In the genomic region with DNA sequence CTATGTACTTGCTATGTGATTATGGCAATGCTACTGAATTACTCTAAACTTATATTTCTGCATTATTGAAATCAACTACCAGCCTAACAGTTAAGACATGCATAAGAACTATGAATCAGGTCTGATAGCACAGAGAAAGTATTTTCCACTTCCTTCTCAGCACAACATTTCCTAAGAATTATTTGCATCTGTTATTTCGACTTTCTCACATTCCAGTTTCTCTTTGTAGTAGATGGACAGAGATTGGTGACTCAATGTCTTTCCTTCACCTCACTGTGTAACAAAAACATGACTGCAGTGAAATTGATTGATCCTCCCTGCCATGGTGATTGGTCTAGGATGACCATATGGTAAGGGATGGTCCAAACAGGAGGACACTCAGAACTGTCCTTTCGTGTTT, we compare ENCODE assay signal across 32 cellular contexts. TPM values are rescaled to one million over a fixed set of nuclear protein-coding genes. Genes with fewer than 3 reads are reported as not detected.
DNase-seq lines count a peak whose midpoint lies in the region; ATAC-seq, FAIRE-seq and TF ChIP-seq lines count a peak whose summit lies in the region.
"Had no signal": no experiment of that assay in that cellular context is flagged by ENCODE, and none has a peak within 500 bp of the region (broad histone marks: within the 10 kb centered on the region; RNA-seq: fewer than 3 reads in every experiment).

No MANE protein-coding gene starts in this region.

- H3K27me3 ChIP-seq in A673 (replicated peaks; ENCODE audit: insufficient read depth, low read depth, low read length, poor library complexity) = no peaks in the 10 kb centered on the region
- H3K27me3 ChIP-seq in astrocyte (ENCODE audit: insufficient read depth, low read length) = no peaks in the 10 kb centered on the region
- no peaks in the 10 kb centered on the region for H3K27me3 ChIP-seq in effector memory CD4-positive, alpha-beta T cell (replicated peaks; ENCODE audit: control insufficient read depth, insufficient read depth, low read length, poor library complexity, severe bottlenecking)

- peak; percentile 63 for FAIRE-seq in astrocyte (lab: Jason Lieb, UNC)

- H3K4me1 Mint-ChIP-seq in astrocyte (ENCODE audit: low read depth, unreplicated experiment) (peaks cover 13% of the 10 kb centered on the region), chondrocyte (ENCODE audit: low read depth) (peaks cover 18% of the 10 kb centered on the region)
- H3K4me1 Mint-ChIP-seq: activated CD4-positive, alpha-beta memory T cell treated with anti-CD3 and anti-CD28 coated beads, Interleukin-2, amount 10 ng/mL, durations not matched to agents 7 days and 5 days; activated naive CD4-positive, alpha-beta T cell treated with anti-CD3 and anti-CD28 coated beads, Interleukin-2, amount 50 U/mL, for 24 hours; activated T-helper 17 cell treated with anti-CD3 and anti-CD28 coated beads, Interleukin-2, amount 50 U/mL, for 72 hours had no signal

- H3K27ac Mint-ChIP-seq in astrocyte (ENCODE audit: unreplicated experiment) (no peak overlapping the region), chondrocyte (ENCODE audit: unreplicated experiment) (no peak overlapping the region)
- H3K27ac Mint-ChIP-seq: activated CD4-positive, alpha-beta memory T cell treated with anti-CD3 and anti-CD28 coated beads, Interleukin-2, amount 10 ng/mL, durations not matched to agents 7 days and 5 days; activated naive CD4-positive, alpha-beta T cell treated with anti-CD3 and anti-CD28 coated beads, Interleukin-2, amount 50 U/mL, for 24 hours; activated T-helper 17 cell treated with anti-CD3 and anti-CD28 coated beads, Interleukin-2, amount 50 U/mL, for 72 hours; B cell; CD8-positive, alpha-beta T cell; T-helper 1 cell treated with Interleukin-12 subunit alpha and Interleukin-12 subunit beta and Interleukin-4 antibody, amounts not matched to agents 30 μg/mL and 1 μg/mL, for 36 hours had no signal

- H3K4me1 ChIP-seq in A673 (ENCODE audit: insufficient read depth, low read length, poor library complexity, severe bottlenecking) (peaks cover 15% of the 10 kb centered on the region), astrocyte (ENCODE audit: insufficient read depth, low read length) (no peaks in the 10 kb centered on the region), mucosa of descending colon (ENCODE audit: low read depth) (no peaks in the 10 kb centered on the region)
- no peaks in the 10 kb centered on the region for H3K4me1 ChIP-seq in effector memory CD4-positive, alpha-beta T cell (ENCODE audit: control insufficient read depth, insufficient read depth, low read length, poor library complexity, severe bottlenecking)
- H3K4me1 ChIP-seq: heart right ventricle, psoas muscle had no signal

- no peak overlapping the region for H3K4me3 ChIP-seq in A673 (ENCODE audit: low read depth, low read length, poor library complexity, severe bottlenecking)
- no peak overlapping the region for H3K4me3 ChIP-seq in astrocyte (ENCODE audit: insufficient read depth, low read depth, low read length)
- no peak overlapping the region for H3K4me3 ChIP-seq in foreskin fibroblast (ENCODE audit: low read depth in 1 of 2, low read length in 2 of 2)
- no peak overlapping the region for H3K4me3 ChIP-seq in effector memory CD4-positive, alpha-beta T cell (ENCODE audit: insufficient read depth, low read depth, low read length, poor library complexity, severe bottlenecking)
- no peak overlapping the region for H3K4me3 ChIP-seq in mucosa of descending colon
- H3K4me3 ChIP-seq: dorsolateral prefrontal cortex, heart right ventricle, psoas muscle had no signal

- H4K20me1 ChIP-seq in astrocyte (ENCODE audit: insufficient read depth, low read length) = no peaks in the 10 kb centered on the region

- peak overlapping the region; percentile 12 for H3K4me2 ChIP-seq in astrocyte (ENCODE audit: low read length)

- CTCF ChIA-PET in A673 (lab: Charles Lee) = no interaction called here

- H3K36me3 ChIP-seq in A673 (ENCODE audit: insufficient read depth, low read length, poor library complexity, severe bottlenecking) (no peaks in the 10 kb centered on the region), astrocyte (ENCODE audit: insufficient read depth, low read length) (no peaks in the 10 kb centered on the region), mucosa of descending colon (ENCODE audit: low read depth) (no peaks in the 10 kb centered on the region)
- H3K36me3 ChIP-seq in effector memory CD4-positive, alpha-beta T cell (ENCODE audit: control insufficient read depth, insufficient read depth, low read length) = no peaks in the 10 kb centered on the region
- H3K36me3 ChIP-seq: heart right ventricle, neutrophil had no signal

- intact Hi-C loops in A673 (cut with micrococcal nuclease; ENCODE audit: unreplicated experiment) (no loop called here), mucosa of descending colon (cut with DNase I, micrococcal nuclease) (no loop called here)

- peaks cover 2% of the 10 kb centered on the region for H3K9me3 Mint-ChIP-seq in astrocyte (ENCODE audit: unreplicated experiment)
- H3K9me3 Mint-ChIP-seq in chondrocyte (ENCODE audit: low read depth) = no peaks in the 10 kb centered on the region
- H3K9me3 Mint-ChIP-seq: activated CD4-positive, alpha-beta memory T cell treated with anti-CD3 and anti-CD28 coated beads, Interleukin-2, amount 10 ng/mL, durations not matched to agents 7 days and 5 days; activated naive CD4-positive, alpha-beta T cell treated with anti-CD3 and anti-CD28 coated beads, Interleukin-2, amount 50 U/mL, for 24 hours; activated T-helper 17 cell treated with anti-CD3 and anti-CD28 coated beads, Interleukin-2, amount 50 U/mL, for 72 hours; CD8-positive, alpha-beta T cell; T-helper 1 cell treated with Interleukin-12 subunit alpha and Interleukin-12 subunit beta and Interleukin-4 antibody, amounts not matched to agents 30 μg/mL and 1 μg/mL, for 36 hours had no signal

- no peak overlapping the region for H3K4me3 Mint-ChIP-seq in astrocyte (ENCODE audit: unreplicated experiment)
- no peak overlapping the region for H3K4me3 Mint-ChIP-seq in chondrocyte (ENCODE audit: unreplicated experiment)
- H3K4me3 Mint-ChIP-seq: activated CD4-positive, alpha-beta memory T cell treated with anti-CD3 and anti-CD28 coated beads, Interleukin-2, amount 10 ng/mL, durations not matched to agents 7 days and 5 days; activated naive CD4-positive, alpha-beta T cell treated with anti-CD3 and anti-CD28 coated beads, Interleukin-2, amount 50 U/mL, for 24 hours; activated T-helper 17 cell treated with anti-CD3 and anti-CD28 coated beads, Interleukin-2, amount 50 U/mL, for 72 hours; B cell; CD8-positive, alpha-beta T cell; T-helper 1 cell treated with Interleukin-12 subunit alpha and Interleukin-12 subunit beta and Interleukin-4 antibody, amounts not matched to agents 30 μg/mL and 1 μg/mL, for 36 hours had no signal

- H3K36me3 Mint-ChIP-seq in astrocyte (ENCODE audit: low read depth, unreplicated experiment) (no peaks in the 10 kb centered on the region), chondrocyte (ENCODE audit: low read depth) (no peaks in the 10 kb centered on the region)
- H3K36me3 Mint-ChIP-seq: activated naive CD4-positive, alpha-beta T cell treated with anti-CD3 and anti-CD28 coated beads, Interleukin-2, amount 50 U/mL, for 24 hours; CD8-positive, alpha-beta T cell had no signal

- H2AFZ ChIP-seq in astrocyte (ENCODE audit: low read depth, low read length) = no peak overlapping the region

- POLR2A ChIA-PET in A673 (lab: Charles Lee; ENCODE audit: low non-redundant PET) = no interaction called here

- no peak for DNase-seq in A673 (ENCODE audit: low spot score)
- peak; percentile 31 for DNase-seq in HPDE6-E6E7 (ENCODE audit: extremely low spot score)
- DNase-seq in astrocyte (ENCODE audit: low read depth) = peak; percentile 66
- DNase-seq in foreskin fibroblast = peak; percentile 34 to 61
- no peak for DNase-seq in chondrocyte (ENCODE audit: low spot score)
- DNase-seq in effector memory CD4-positive, alpha-beta T cell = no peak
- DNase-seq in DMS53 treated with DMSO at 0.1 percent for 48 hours (lab: John Stamatoyannopoulos, UW; ENCODE audit: unreplicated experiment) = no peak
- DNase-seq in mucosa of descending colon = no peak
- DNase-seq: 8988T; activated CD4-positive, alpha-beta memory T cell treated with anti-CD3 and anti-CD28 coated beads, Interleukin-2, amount 10 ng/mL, durations not matched to agents 7 days and 5 days; activated CD4-positive, CD25-positive, alpha-beta regulatory T cell treated with anti-CD3 and anti-CD28 coated beads, Interleukin-2, amount 50 U/mL, for 72 hours; aorta; CD8-positive, alpha-beta T cell; central memory CD4-positive, alpha-beta T cell; dorsolateral prefrontal cortex; foreskin melanocyte; heart right ventricle; KBM-7; left colon; NCI-H1105 treated with DMSO at 0.1 percent for 48 hours; NCI-H2029; psoas muscle; stimulated activated naive CD8-positive, alpha-beta T cell treated with anti-CD3 and anti-CD28 coated beads, Interleukin-15, Interleukin-2, amounts not matched to agents 100 U/mL and 50 U/mL, for 24 hours had no signal

- H3K27me3 Mint-ChIP-seq in astrocyte (ENCODE audit: low read depth, unreplicated experiment) (no peaks in the 10 kb centered on the region), chondrocyte (ENCODE audit: low read depth) (no peaks in the 10 kb centered on the region)

- H3K79me2 ChIP-seq in astrocyte (ENCODE audit: insufficient read depth, low read length) = no peaks in the 10 kb centered on the region

- H3K9me3 ChIP-seq in A673 (ENCODE audit: low read depth, low read length, poor library complexity, severe bottlenecking) (no peaks in the 10 kb centered on the region), astrocyte (ENCODE audit: insufficient read depth, low read depth, low read length) (no peaks in the 10 kb centered on the region), mucosa of descending colon (no peaks in the 10 kb centered on the region)
- H3K9me3 ChIP-seq in effector memory CD4-positive, alpha-beta T cell (ENCODE audit: control insufficient read depth, low read length) = no peaks in the 10 kb centered on the region
- H3K9me3 ChIP-seq: neutrophil, psoas muscle had no signal

- TF ChIP-seq CTCF in A673 (conservative IDR thresholded peaks at IDR 0.05; ENCODE audit: low read depth, low read length) (no peak), astrocyte (IDR thresholded peaks at IDR 0.05; ENCODE audit: insufficient read depth, low read depth, low read length) (no peak), foreskin fibroblast (IDR thresholded peaks at IDR 0.05; ENCODE audit: low read depth, low read length) (no peak), chondrocyte (IDR thresholded peaks at IDR 0.05) (no peak), mucosa of descending colon (IDR thresholded peaks at IDR 0.05) (no peak)

- no peak for ATAC-seq in mucosa of descending colon
- ATAC-seq: activated T-helper 17 cell treated with anti-CD3 and anti-CD28 coated beads, Interleukin-2, amount 50 U/mL, for 72 hours; CD8-positive, alpha-beta T cell; heart right ventricle; left colon; psoas muscle; stimulated activated naive CD8-positive, alpha-beta T cell treated with anti-CD3 and anti-CD28 coated beads, Interleukin-15, Interleukin-2, amounts not matched to agents 100 U/mL and 50 U/mL, for 24 hours had no signal

- no TSS peak for BruUV-seq in A673 (replicated peaks; lab: Mats Ljungman, UMichigan)

- H3K9ac ChIP-seq in astrocyte (ENCODE audit: low read length) = no peak overlapping the region

- H3K27ac ChIP-seq in A673 (ENCODE audit: low read depth, low read length, poor library complexity, severe bottlenecking) (peak overlapping the region; percentile 58), astrocyte (ENCODE audit: low read depth, low read length) (no peak overlapping the region)
- H3K27ac ChIP-seq in effector memory CD4-positive, alpha-beta T cell (ENCODE audit: insufficient read depth, low read length, poor library complexity, severe bottlenecking) = no peak overlapping the region
- H3K27ac ChIP-seq: dorsolateral prefrontal cortex, heart right ventricle, neutrophil, psoas muscle had no signal

RNA-seq across cellular contexts. Expression of gene MMP3, which starts 13.1 kb away (rescaled TPM):
- total RNA-seq in A673 (2021) = 1.1 and 1.3 TPM in 2 replicates
- total RNA-seq in astrocyte = not detected in 2 replicates
- total RNA-seq in chondrocyte = not detected in 3 replicates
- total RNA-seq in mucosa of descending colon = 1 to 10 TPM in 1 of 3 donors, under 1 TPM in 1, not detected in 1; 0.47 to 1.3 TPM
- total RNA-seq: activated CD4-positive, alpha-beta memory T cell treated with anti-CD3 and anti-CD28 coated beads, Interleukin-2, amount 10 ng/mL, durations not matched to agents 7 days and 5 days; activated T-helper 17 cell treated with anti-CD3 and anti-CD28 coated beads, Interleukin-2, amount 50 U/mL, for 72 hours; B cell; CD8-positive, alpha-beta T cell; heart right ventricle had no signal

RNA-seq across cellular contexts. Expression of gene MMP1, which starts 32.4 kb away (rescaled TPM):
- 610 and 815 TPM in 2 replicates for total RNA-seq in A673 (2021)
- total RNA-seq in astrocyte = 0.38 and 0.64 TPM in 2 replicates
- 0.60 to 4.1 TPM (median 3.9 TPM) in 3 replicates for total RNA-seq in chondrocyte
- total RNA-seq in mucosa of descending colon = under 1 TPM; 0.20 to 0.67 (median 0.47) TPM
- total RNA-seq: activated CD4-positive, alpha-beta memory T cell treated with anti-CD3 and anti-CD28 coated beads, Interleukin-2, amount 10 ng/mL, durations not matched to agents 7 days and 5 days; activated T-helper 17 cell treated with anti-CD3 and anti-CD28 coated beads, Interleukin-2, amount 50 U/mL, for 72 hours; B cell; CD8-positive, alpha-beta T cell; dorsolateral prefrontal cortex had no signal

RNA-seq across cellular contexts. Expression of gene MMP12, which starts 44.5 kb away (rescaled TPM):
- 0.19 TPM in 1 of 2 replicates, not detected in the other for total RNA-seq in A673 (2021)
- total RNA-seq in astrocyte = not detected in 2 replicates
- total RNA-seq in chondrocyte = 0.17 to 0.18 TPM in 2 of 3 replicates, not detected in the other
- 10 to 100 TPM in 1 of 3 donors, 1 to 10 TPM in 2; 2.7 to 17.5 (median 5.4) TPM for total RNA-seq in mucosa of descending colon
- total RNA-seq: activated CD4-positive, alpha-beta memory T cell treated with anti-CD3 and anti-CD28 coated beads, Interleukin-2, amount 10 ng/mL, durations not matched to agents 7 days and 5 days; B cell; CD8-positive, alpha-beta T cell; dorsolateral prefrontal cortex; HT1080; MCF 10A; psoas muscle; SK-MEL-5 had no signal

RNA-seq across cellular contexts. Expression of gene MMP10, which starts 49.9 kb away (rescaled TPM):
- total RNA-seq in A673 (2021) (4.0 TPM in 2 replicates), astrocyte (1.1 and 1.2 TPM in 2 replicates), chondrocyte (0.15 to 0.26 TPM in 2 of 3 replicates, not detected in the other), mucosa of descending colon (under 1 TPM in 1 of 3 donors, not detected in 2; 0.16 TPM)
- total RNA-seq: activated T-helper 17 cell treated with anti-CD3 and anti-CD28 coated beads, Interleukin-2, amount 50 U/mL, for 72 hours; aorta; B cell; CD8-positive, alpha-beta T cell; dorsolateral prefrontal cortex; heart right ventricle; HT1080; mesenteric fat pad; psoas muscle; SK-MEL-5 had no signal

Comparison
In these comparisons a context has a peak if more than half of its experiments do, and no peak if none do; other contexts are left out.
1. DNase-seq: peak in HPDE6-E6E7 (single experiment), astrocyte (single experiment) and foreskin fibroblast (2 of 2); none in A673 (single experiment), chondrocyte (single experiment), effector memory CD4-positive, alpha-beta T cell (0 of 3), DMS53 treated with DMSO at 0.1 percent for 48 hours (single experiment) and mucosa of descending colon (0 of 3).
2. RNA of gene MMP1, which starts 32.4 kb away (total RNA-seq): 610 to 815 TPM in A673; 0.60 to 4.1 TPM in chondrocyte, 0.38 to 0.64 TPM in astrocyte and 0.20 to 0.67 TPM in mucosa of descending colon; every median in the first group is over 100 times any median in the second.